Comparison of ENCODE assay signal across 8 cellular contexts in genomic region chr10:79241990-79242619, GRCh38.
DNase-seq lines count a peak whose midpoint lies in the region; ATAC-seq and TF ChIP-seq lines count a peak whose summit lies in the region.

No MANE protein-coding gene starts in this region.

- ATAC-seq in effector memory CD8-positive, alpha-beta T cell (replicated peaks), result peak; percentile 17
- peak; percentile 71 for ATAC-seq in stimulated activated naive CD8-positive, alpha-beta T cell treated with anti-CD3 and anti-CD28 coated beads, Interleukin-15, amount 100 ng/mL, for 72 hours
- no peak for ATAC-seq in HG02970 (IDR thresholded peaks at IDR 0.05; ENCODE audit: low FRiP score, unreplicated experiment)

- peaks cover 48% of the 10 kb centered on the region for H3K4me1 ChIP-seq in HUES48 (ENCODE audit: control insufficient read depth, insufficient read depth, low read length)

- no peaks in the 10 kb centered on the region for H3K9me3 Mint-ChIP-seq in effector memory CD8-positive, alpha-beta T cell
- H3K9me3 Mint-ChIP-seq in mesothelial cell of epicardium, result no peaks in the 10 kb centered on the region
- no peaks in the 10 kb centered on the region for H3K9me3 Mint-ChIP-seq in stimulated activated naive CD8-positive, alpha-beta T cell treated with anti-CD3 and anti-CD28 coated beads, Interleukin-15, amount 100 ng/mL, for 72 hours

- peaks cover 61% of the 10 kb centered on the region for H3K27me3 ChIP-seq in HUES48 (ENCODE audit: control insufficient read depth, insufficient read depth, low read length)

- H3K27me3 Mint-ChIP-seq in effector memory CD8-positive, alpha-beta T cell, result no peaks in the 10 kb centered on the region
- no peaks in the 10 kb centered on the region for H3K27me3 Mint-ChIP-seq in mesothelial cell of epicardium (ENCODE audit: low read depth)
- H3K27me3 Mint-ChIP-seq in stimulated activated naive CD8-positive, alpha-beta T cell treated with anti-CD3 and anti-CD28 coated beads, Interleukin-15, amount 100 ng/mL, for 72 hours, result no peaks in the 10 kb centered on the region

- peak overlapping the region in 1 of 2 donors; percentile 77 for H3K27ac Mint-ChIP-seq in effector memory CD8-positive, alpha-beta T cell
- H3K27ac Mint-ChIP-seq in mesothelial cell of epicardium, result peak overlapping the region; percentile 64
- peak overlapping the region; percentile 91 to 94 for H3K27ac Mint-ChIP-seq in stimulated activated naive CD8-positive, alpha-beta T cell treated with anti-CD3 and anti-CD28 coated beads, Interleukin-15, amount 100 ng/mL, for 72 hours

- peak overlapping the region; percentile 63 for H3K4me3 ChIP-seq in HUES48 (ENCODE audit: low read depth, low read length)

- H3K36me3 Mint-ChIP-seq in effector memory CD8-positive, alpha-beta T cell (ENCODE audit: insufficient read depth), result peaks cover 17% of the 10 kb centered on the region
- no peaks in the 10 kb centered on the region for H3K36me3 Mint-ChIP-seq in mesothelial cell of epicardium

- peak overlapping the region; percentile 75 to 85 for H3K4me3 Mint-ChIP-seq in effector memory CD8-positive, alpha-beta T cell
- peak overlapping the region; percentile 66 for H3K4me3 Mint-ChIP-seq in mesothelial cell of epicardium
- H3K4me3 Mint-ChIP-seq in stimulated activated naive CD8-positive, alpha-beta T cell treated with anti-CD3 and anti-CD28 coated beads, Interleukin-15, amount 100 ng/mL, for 72 hours, result peak overlapping the region; percentile 82 to 89

- DNase-seq in activated CD4-positive, alpha-beta T cell treated with anti-CD3 and anti-CD28 coated beads for 24 hours (ENCODE audit: low read depth in 2 of 2), result peak; percentile 24 to 62
- DNase-seq in activated CD4-positive, alpha-beta T cell treated with anti-CD3 and anti-CD28 coated beads for 1 hour, result no peak
- peak; percentile 20 to 23 for DNase-seq in activated CD4-positive, alpha-beta T cell treated with anti-CD3 and anti-CD28 coated beads for 4 hours
- DNase-seq in effector memory CD8-positive, alpha-beta T cell, result peak in 2 of 3 experiments; percentile 16 to 18
- no peak for DNase-seq in mesothelial cell of epicardium (ENCODE audit: low spot score in 2 of 2, unreplicated experiment in 2 of 2)
- DNase-seq in stimulated activated naive CD8-positive, alpha-beta T cell treated with anti-CD3 and anti-CD28 coated beads, Interleukin-15, amount 100 ng/mL, for 72 hours, result peak; percentile 41 to 80

- no peak overlapping the region for H3K9ac ChIP-seq in HUES48 (ENCODE audit: low read depth, low read length)

- no peaks in the 10 kb centered on the region for H3K9me3 ChIP-seq in HUES48 (ENCODE audit: control insufficient read depth, insufficient read depth, low read length)

- H3K27ac ChIP-seq in HUES48 (ENCODE audit: low read depth, low read length), result peak overlapping the region; percentile 69

- peaks cover 41 to 44% of the 10 kb centered on the region in 2 donors for H3K4me1 Mint-ChIP-seq in effector memory CD8-positive, alpha-beta T cell (ENCODE audit: low read depth in 2 of 2)
- H3K4me1 Mint-ChIP-seq in mesothelial cell of epicardium, result peaks cover 74% of the 10 kb centered on the region
- peaks cover 48% of the 10 kb centered on the region for H3K4me1 Mint-ChIP-seq in stimulated activated naive CD8-positive, alpha-beta T cell treated with anti-CD3 and anti-CD28 coated beads, Interleukin-15, amount 100 ng/mL, for 72 hours

- TF ChIP-seq CTCF in mesothelial cell of epicardium (IDR thresholded peaks at IDR 0.05; ENCODE audit: unreplicated experiment), result no peak

- no peaks in the 10 kb centered on the region for H3K36me3 ChIP-seq in HUES48 (ENCODE audit: control insufficient read depth, insufficient read depth, low read length)

Comparison
In these comparisons a context has a peak if more than half of its experiments do, and no peak if none do; other contexts are left out.
1. DNase-seq: peak in activated CD4-positive, alpha-beta T cell treated with anti-CD3 and anti-CD28 coated beads for 24 hours (2 of 2), activated CD4-positive, alpha-beta T cell treated with anti-CD3 and anti-CD28 coated beads for 4 hours (2 of 2), effector memory CD8-positive, alpha-beta T cell (2 of 3) and stimulated activated naive CD8-positive, alpha-beta T cell treated with anti-CD3 and anti-CD28 coated beads, Interleukin-15, amount 100 ng/mL, for 72 hours (2 of 2); none in activated CD4-positive, alpha-beta T cell treated with anti-CD3 and anti-CD28 coated beads for 1 hour (single experiment) and mesothelial cell of epicardium (0 of 2).
2. Peak in every context shown above with its lines, with median percentiles within 50 percentile points of each other: H3K4me3 Mint-ChIP-seq.